Comparison of ENCODE assay signal across 20 cellular contexts in the genomic region with DNA sequence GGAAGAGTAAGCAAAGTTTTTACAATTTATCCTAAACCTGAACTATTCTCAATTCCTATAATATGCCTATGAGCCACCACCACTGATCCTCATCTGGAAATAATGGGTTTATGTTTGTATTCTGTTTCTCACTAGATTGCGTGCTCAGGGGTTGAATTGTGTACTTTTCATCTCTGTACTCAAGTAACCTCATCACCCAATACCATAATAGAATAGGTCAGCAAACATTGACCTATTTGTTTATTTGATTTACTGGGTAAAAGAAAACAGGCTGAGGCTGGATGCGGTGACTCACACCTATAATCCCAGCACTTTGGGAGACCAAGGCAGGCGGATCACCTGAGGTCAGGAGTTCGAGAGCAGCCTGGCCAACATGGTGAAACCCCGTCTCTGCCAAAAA. TPM values are rescaled to one million over a fixed set of nuclear protein-coding genes. Genes with fewer than 3 reads are reported as not detected.
"Had no signal": no experiment of that assay in that cellular context is flagged by ENCODE, and none has a peak within 500 bp of the region (broad histone marks: within the 10 kb centered on the region; RNA-seq: fewer than 3 reads in every experiment).

No MANE protein-coding gene starts in this region.

- DNase-seq: activated CD4-positive, alpha-beta T cell treated with anti-CD3 and anti-CD28 coated beads, Interleukin-2, amount 10 ng/mL, durations not matched to agents 24 days and 14 days; activated CD4-positive, CD25-positive, alpha-beta regulatory T cell; activated CD8-positive, alpha-beta memory T cell treated with anti-CD3 and anti-CD28 coated beads, Interleukin-2, amount 50 U/mL, for 4 hours; activated CD8-positive, alpha-beta T cell treated with anti-CD3 and anti-CD28 coated beads, Interleukin-2, amount 10 ng/mL, durations not matched to agents 7 days and 5 days; activated effector memory CD4-positive, alpha-beta T cell treated with anti-CD3 and anti-CD28 coated beads, Interleukin-2, amount 50 U/mL, for 16 hours; activated T-cell treated with anti-CD3 and anti-CD28 coated beads, Interleukin-2, amount 50 U/mL, for 48 hours; central memory CD4-positive, alpha-beta T cell; foreskin keratinocyte; mesendoderm; natural killer cell; sigmoid colon; spleen had no signal

- H3K9me3 ChIP-seq: neutrophil, sigmoid colon, spleen had no signal

- H3K4me3 Mint-ChIP-seq: activated CD4-positive, alpha-beta T cell treated with anti-CD3 and anti-CD28 coated beads, Interleukin-2, amount 10 ng/mL, durations not matched to agents 24 days and 14 days; activated CD8-positive, alpha-beta T cell treated with anti-CD3 and anti-CD28 coated beads, Interleukin-2, amount 10 ng/mL, durations not matched to agents 7 days and 5 days; activated naive CD4-positive, alpha-beta T cell treated with anti-CD3 and anti-CD28 coated beads, Interleukin-2, amount 50 U/mL, for 24 hours; natural killer cell; stimulated activated naive CD8-positive, alpha-beta T cell treated with anti-CD3 and anti-CD28 coated beads, Interleukin-15, Interleukin-2, amounts not matched to agents 100 ng/mL and 50 ng/mL, for 24 hours; type B pancreatic cell had no signal

- H3K4me1 Mint-ChIP-seq: activated CD4-positive, alpha-beta T cell treated with anti-CD3 and anti-CD28 coated beads, Interleukin-2, amount 10 ng/mL, durations not matched to agents 24 days and 14 days; activated naive CD4-positive, alpha-beta T cell treated with anti-CD3 and anti-CD28 coated beads, Interleukin-2, amount 50 U/mL, for 24 hours; natural killer cell had no signal

- H3K4me3 ChIP-seq: coronary artery, sigmoid colon, spleen had no signal

- H3K9ac ChIP-seq: parathyroid adenoma had no signal

- H3K36me3 ChIP-seq: neutrophil, sigmoid colon, spleen had no signal

- H2AFZ ChIP-seq: parathyroid adenoma had no signal

- ATAC-seq: activated CD8-positive, alpha-beta T cell treated with anti-CD3 and anti-CD28 coated beads, Interleukin-2, amount 10 ng/mL, durations not matched to agents 7 days and 5 days; foreskin keratinocyte; natural killer cell had no signal

- H3K27ac ChIP-seq: coronary artery, neutrophil, parathyroid adenoma, spleen had no signal

- H3K9me3 Mint-ChIP-seq: activated CD4-positive, alpha-beta T cell treated with anti-CD3 and anti-CD28 coated beads, Interleukin-2, amount 10 ng/mL, durations not matched to agents 24 days and 14 days; activated naive CD4-positive, alpha-beta T cell treated with anti-CD3 and anti-CD28 coated beads, Interleukin-2, amount 50 U/mL, for 24 hours; natural killer cell; stimulated activated naive CD8-positive, alpha-beta T cell treated with anti-CD3 and anti-CD28 coated beads, Interleukin-15, Interleukin-2, amounts not matched to agents 100 ng/mL and 50 ng/mL, for 24 hours; type B pancreatic cell had no signal

- H3K79me2 ChIP-seq: parathyroid adenoma had no signal

- H3K27me3 Mint-ChIP-seq: type B pancreatic cell had no signal

- H3K27ac Mint-ChIP-seq: activated CD4-positive, alpha-beta T cell treated with anti-CD3 and anti-CD28 coated beads, Interleukin-2, amount 10 ng/mL, durations not matched to agents 24 days and 14 days; activated CD8-positive, alpha-beta T cell treated with anti-CD3 and anti-CD28 coated beads, Interleukin-2, amount 10 ng/mL, durations not matched to agents 7 days and 5 days; activated naive CD4-positive, alpha-beta T cell treated with anti-CD3 and anti-CD28 coated beads, Interleukin-2, amount 50 U/mL, for 24 hours; natural killer cell; stimulated activated naive CD8-positive, alpha-beta T cell treated with anti-CD3 and anti-CD28 coated beads, Interleukin-15, Interleukin-2, amounts not matched to agents 100 ng/mL and 50 ng/mL, for 24 hours; type B pancreatic cell had no signal

- H3K27me3 ChIP-seq: foreskin keratinocyte, neutrophil, sigmoid colon, spleen had no signal

- H3K4me1 ChIP-seq: foreskin keratinocyte, parathyroid adenoma, spleen had no signal

- H3K36me3 Mint-ChIP-seq: activated naive CD4-positive, alpha-beta T cell treated with anti-CD3 and anti-CD28 coated beads, Interleukin-2, amount 50 U/mL, for 24 hours; natural killer cell; type B pancreatic cell had no signal

RNA-seq across cellular contexts. Expression of a gene that starts 5.4 kb away (rescaled TPM):
- total RNA-seq: activated CD4-positive, alpha-beta T cell treated with anti-CD3 and anti-CD28 coated beads, Interleukin-2, amount 10 ng/mL, durations not matched to agents 24 days and 14 days; activated CD8-positive, alpha-beta T cell treated with anti-CD3 and anti-CD28 coated beads, Interleukin-2, amount 10 ng/mL, durations not matched to agents 7 days and 5 days; foreskin keratinocyte; liver; natural killer cell; temporal lobe had no signal

RNA-seq across cellular contexts. Expression of a gene that starts 25.9 kb away (rescaled TPM):
- total RNA-seq: activated CD4-positive, alpha-beta T cell treated with anti-CD3 and anti-CD28 coated beads, Interleukin-2, amount 10 ng/mL, durations not matched to agents 24 days and 14 days; activated CD8-positive, alpha-beta T cell treated with anti-CD3 and anti-CD28 coated beads, Interleukin-2, amount 10 ng/mL, durations not matched to agents 7 days and 5 days; liver; natural killer cell; spleen; temporal lobe had no signal
